In genomic region chr6:2988426-2989331, GRCh38 we compare ENCODE assay signal across 1 cellular context.
TF ChIP-seq lines count a peak whose summit lies in the region.

No MANE protein-coding gene starts in this region.

TF ChIP-seq in K562, 482 proteins besides CTCF, POLR2A, EP300 and RAD21 (continued from another document):
- TF ChIP-seq, protein P1, sequence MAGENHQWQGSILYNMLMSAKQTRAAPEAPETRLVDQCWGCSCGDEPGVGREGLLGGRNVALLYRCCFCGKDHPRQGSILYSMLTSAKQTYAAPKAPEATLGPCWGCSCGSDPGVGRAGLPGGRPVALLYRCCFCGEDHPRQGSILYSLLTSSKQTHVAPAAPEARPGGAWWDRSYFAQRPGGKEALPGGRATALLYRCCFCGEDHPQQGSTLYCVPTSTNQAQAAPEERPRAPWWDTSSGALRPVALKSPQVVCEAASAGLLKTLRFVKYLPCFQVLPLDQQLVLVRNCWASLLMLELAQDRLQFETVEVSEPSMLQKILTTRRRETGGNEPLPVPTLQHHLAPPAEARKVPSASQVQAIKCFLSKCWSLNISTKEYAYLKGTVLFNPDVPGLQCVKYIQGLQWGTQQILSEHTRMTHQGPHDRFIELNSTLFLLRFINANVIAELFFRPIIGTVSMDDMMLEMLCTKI (IDR thresholded peaks at IDR 0.05; ENCODE audit: partially characterized antibody): no peak
- TF ChIP-seq KLF10 (CRISPR knock-in tag; IDR thresholded peaks at IDR 0.05) (no peak), SMAD1 (IDR thresholded peaks at IDR 0.05; ENCODE audit: low read depth, low read length, partially characterized antibody) (no peak), CBX5 (IDR thresholded peaks at IDR 0.05; ENCODE audit: borderline replicate concordance, low read depth) (peak; percentile 75; the same call in 1 of the 2 replicates), FOXJ3 (CRISPR knock-in tag; IDR thresholded peaks at IDR 0.05) (no peak), BRF1 (IDR thresholded peaks at IDR 0.05; ENCODE audit: borderline replicate concordance, extremely low read depth, insufficient read length) (no peak), ZNF511 (CRISPR knock-in tag; IDR thresholded peaks at IDR 0.05) (peak; percentile 46; the same call in 1 of the 2 replicates), SUPT5H (IDR thresholded peaks at IDR 0.05) (peak; percentile 74), CHD4 (IDR thresholded peaks at IDR 0.05; ENCODE audit: insufficient read depth, insufficient replicate concordance, low read depth, low read length, poor library complexity, severe bottlenecking) (peak; percentile 89), ZNF707 (CRISPR knock-in tag; conservative IDR thresholded peaks at IDR 0.05) (no peak), TAF15 (IDR thresholded peaks at IDR 0.05; ENCODE audit: low read depth, low read length) (no peak), CBFB (CRISPR knock-in tag; IDR thresholded peaks at IDR 0.05) (0 out of 2 replicates have a peak, but pooled peaks have one; percentile 42), ZNF197 (CRISPR knock-in tag; IDR thresholded peaks at IDR 0.05; ENCODE audit: low read depth) (peak; percentile 61; the same call in 1 of the 2 replicates), MTA3 (IDR thresholded peaks at IDR 0.05; ENCODE audit: borderline replicate concordance) (peak; percentile 93; the same call in 1 of the 2 replicates), ZNF668 (CRISPR knock-in tag; IDR thresholded peaks at IDR 0.05) (no peak), POLR3G (IDR thresholded peaks at IDR 0.05; ENCODE audit: extremely low read depth, insufficient read length, insufficient replicate concordance) (no peak), ARID1B (IDR thresholded peaks at IDR 0.05) (peak; percentile 65), COPS2 (conservative IDR thresholded peaks at IDR 0.05) (no peak), ZNF764 (CRISPR knock-in tag; IDR thresholded peaks at IDR 0.05; ENCODE audit: low read depth) (peak; percentile 72; the same call in 1 of the 2 replicates), CSDE1 (IDR thresholded peaks at IDR 0.05) (no peak), CREB3L1 (IDR thresholded peaks at IDR 0.05; ENCODE audit: borderline replicate concordance, low read depth) (0 out of 2 replicates have a peak, but pooled peaks have one; percentile 54), ZBTB17 (CRISPR knock-in tag; IDR thresholded peaks at IDR 0.05) (peak; percentile 78), TARDBP (IDR thresholded peaks at IDR 0.05) (no peak), PTRF (tag; IDR thresholded peaks at IDR 0.05) (no peak), ZC3H4 (CRISPR knock-in tag; IDR thresholded peaks at IDR 0.05; ENCODE audit: borderline replicate concordance) (peak; percentile 97)
- TF ChIP-seq, protein P2, sequence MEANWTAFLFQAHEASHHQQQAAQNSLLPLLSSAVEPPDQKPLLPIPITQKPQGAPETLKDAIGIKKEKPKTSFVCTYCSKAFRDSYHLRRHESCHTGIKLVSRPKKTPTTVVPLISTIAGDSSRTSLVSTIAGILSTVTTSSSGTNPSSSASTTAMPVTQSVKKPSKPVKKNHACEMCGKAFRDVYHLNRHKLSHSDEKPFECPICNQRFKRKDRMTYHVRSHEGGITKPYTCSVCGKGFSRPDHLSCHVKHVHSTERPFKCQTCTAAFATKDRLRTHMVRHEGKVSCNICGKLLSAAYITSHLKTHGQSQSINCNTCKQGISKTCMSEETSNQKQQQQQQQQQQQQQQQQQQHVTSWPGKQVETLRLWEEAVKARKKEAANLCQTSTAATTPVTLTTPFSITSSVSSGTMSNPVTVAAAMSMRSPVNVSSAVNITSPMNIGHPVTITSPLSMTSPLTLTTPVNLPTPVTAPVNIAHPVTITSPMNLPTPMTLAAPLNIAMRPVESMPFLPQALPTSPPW (CRISPR knock-in tag; IDR thresholded peaks at IDR 0.05): peak; percentile 85
